Comparison of ENCODE assay signal across 16 cellular contexts in genomic region chr17:42129109-42129837, GRCh38. TPM values are rescaled to one million over a fixed set of nuclear protein-coding genes. Genes with fewer than 3 reads are reported as not detected.
DNase-seq lines count a peak whose midpoint lies in the region; ATAC-seq and TF ChIP-seq lines count a peak whose summit lies in the region.
"Had no signal": no experiment of that assay in that cellular context is flagged by ENCODE, and none has a peak within 500 bp of the region (broad histone marks: within the 10 kb centered on the region; RNA-seq: fewer than 3 reads in every experiment).

No MANE protein-coding gene starts in this region.

- TF ChIP-seq EP300 in sigmoid colon (IDR thresholded peaks at IDR 0.05): no peak

- no peak for DNase-seq in Right ventricle myocardium inferior (ENCODE audit: missing footprints)
- no peak for DNase-seq in cardiac septum (ENCODE audit: low spot score)
- peak; percentile 59 for DNase-seq in left ventricle myocardium superior
- DNase-seq in sigmoid colon: peak; percentile 77
- no peak for DNase-seq in germinal center (ENCODE audit: low spot score)
- DNase-seq in NCI-H1092 (lab: John Stamatoyannopoulos, UW): no peak
- DNase-seq in hepatic stellate cell (ENCODE audit: low spot score): no peak
- DNase-seq: Calu3; NCI-H1048; NCI-H345; ovary; stimulated activated CD4-positive, alpha-beta T cell treated with anti-CD3 and anti-CD28 coated beads, Interleukin-2, amount 100 ng/mL, for 48 hours; T-helper 1 cell had no signal

- TF ChIP-seq POLR2A in sigmoid colon (IDR thresholded peaks at IDR 0.05): no peak

- ATAC-seq in Right ventricle myocardium inferior (peak; percentile 50), left ventricle myocardium superior (peak; percentile 70), HG03342 (IDR thresholded peaks at IDR 0.05; ENCODE audit: unreplicated experiment) (no peak)

- peak overlapping the region in 3 of 4 donors; percentile 1 to 66 (median 56) for H3K27ac ChIP-seq in sigmoid colon
- H3K27ac ChIP-seq: ovary had no signal

- no peaks in the 10 kb centered on the region for H3K27me3 ChIP-seq in sigmoid colon
- H3K27me3 ChIP-seq: ovary had no signal

- TF ChIP-seq CTCF in sigmoid colon (IDR thresholded peaks at IDR 0.05): no peak

- H3K9me3 ChIP-seq in sigmoid colon: no peaks in the 10 kb centered on the region
- H3K9me3 ChIP-seq: ovary had no signal

- peaks cover 0 to 39% (median 24%) of the 10 kb centered on the region in 4 donors for H3K4me1 ChIP-seq in sigmoid colon

- no peak overlapping the region for H3K4me3 ChIP-seq in sigmoid colon
- H3K4me3 ChIP-seq: ovary had no signal

- WGBS in sigmoid colon, 2 donors: 91 to 94% methylated on average over 8 of the region's 8 CpGs

- intact Hi-C loops in Right ventricle myocardium inferior (cut with DNase I): no loop called here
- intact Hi-C loops in cardiac septum (cut with DNase I): loop anchor here (5.0 kb wide), 1 partner anchor 53 kb away; the partner anchor contains the start of gene KCNH4
- intact Hi-C loops in left ventricle myocardium superior (cut with micrococcal nuclease): no loop called here
- intact Hi-C loops in sigmoid colon (cut with DNase I): no loop called here

- peaks cover 30 to 66% (median 37%) of the 10 kb centered on the region in 4 donors for H3K36me3 ChIP-seq in sigmoid colon
- H3K36me3 ChIP-seq: ovary had no signal

RNA-seq across cellular contexts. Expression of gene HSPB9, which starts 6.7 kb away (rescaled TPM):
- total RNA-seq in Right ventricle myocardium inferior (0.11 TPM), cardiac septum (not detected), left ventricle myocardium superior (0.12 TPM), sigmoid colon (under 1 TPM in 3 of 4 donors, not detected in 1; 0.27 to 0.83 (median 0.49) TPM)
- polyA plus RNA-seq in sigmoid colon: under 1 TPM in 1 of 3 donors, not detected in 2; 0.10 TPM
- total RNA-seq: A673, lung microvascular endothelial cell had no signal

RNA-seq across cellular contexts. Expression of gene KAT2A, which starts 8.1 kb away (rescaled TPM):
- total RNA-seq in Right ventricle myocardium inferior (22.0 TPM), cardiac septum (17.3 TPM), left ventricle myocardium superior (26.1 TPM), sigmoid colon (10 to 100 TPM; 20.0 to 95.8 (median 26.0) TPM)
- 10 to 100 TPM in 1 of 3 donors, 1 to 10 TPM in 2; 6.9 to 45.2 (median 9.6) TPM for polyA plus RNA-seq in sigmoid colon

RNA-seq across cellular contexts. Expression of gene DHX58, which starts 16.8 kb away (rescaled TPM):
- total RNA-seq in Right ventricle myocardium inferior (5.0 TPM), cardiac septum (4.5 TPM), left ventricle myocardium superior (3.8 TPM), sigmoid colon (10 to 100 TPM in 3 of 4 donors, 1 to 10 TPM in 1; 8.9 to 16.3 (median 14.6) TPM)
- 10 to 100 TPM in 1 of 3 donors, 1 to 10 TPM in 2; 4.4 to 19.0 (median 6.6) TPM for polyA plus RNA-seq in sigmoid colon

RNA-seq across cellular contexts. Expression of gene RAB5C, which starts 25.5 kb away (rescaled TPM):
- total RNA-seq in Right ventricle myocardium inferior (45.6 TPM), cardiac septum (43.9 TPM), left ventricle myocardium superior (47.1 TPM), sigmoid colon (100 to 1,000 TPM in 2 of 4 donors, 10 to 100 TPM in 2; 75.9 to 104 (median 93.1) TPM)
- polyA plus RNA-seq in sigmoid colon: 100 to 1,000 TPM; 182 to 303 (median 213) TPM

RNA-seq across cellular contexts. Expression of gene ZNF385C, which starts 31.0 kb away (rescaled TPM):
- total RNA-seq in Right ventricle myocardium inferior (0.11 TPM), cardiac septum (0.13 TPM), left ventricle myocardium superior (0.20 TPM), sigmoid colon (under 1 TPM in 1 of 4 donors, not detected in 3; 0.33 TPM)
- under 1 TPM in 2 of 3 donors, not detected in 1; 0.42 to 0.60 TPM for polyA plus RNA-seq in sigmoid colon
- total RNA-seq: lung microvascular endothelial cell had no signal

Comparison
In these comparisons a context has a peak if more than half of its experiments do, and no peak if none do; other contexts are left out.
1. DNase-seq: peak in left ventricle myocardium superior (single experiment) and sigmoid colon (single experiment); none in Right ventricle myocardium inferior (single experiment), cardiac septum (single experiment), germinal center (single experiment), NCI-H1092 (single experiment) and hepatic stellate cell (single experiment).